ENCODE assay signal across 9 cellular contexts in genomic region chr5:147558826-147559225, GRCh38. TPM values are rescaled to one million over a fixed set of nuclear protein-coding genes. Genes with fewer than 3 reads are reported as not detected.
DNase-seq lines count a peak whose midpoint lies in the region; ATAC-seq and TF ChIP-seq lines count a peak whose summit lies in the region.
"Had no signal": no experiment of that assay in that cellular context is flagged by ENCODE, and none has a peak within 500 bp of the region (broad histone marks: within the 10 kb centered on the region; RNA-seq: fewer than 3 reads in every experiment).

No MANE protein-coding gene starts in this region.

- intact Hi-C loops in activated CD4-positive, alpha-beta T cell treated with anti-CD3 and anti-CD28 coated beads for 36 hours (cut with DNase I, micrococcal nuclease): loop anchor here in 1 of 2 experiments (1.0 to 2.0 kb wide), 2 partner anchors 95 to 104 kb away; no protein-coding TSS in a partner anchor
- intact Hi-C loops in Panc1 (cut with micrococcal nuclease; ENCODE audit: unreplicated experiment): no loop called here

- POLR2A ChIA-PET in activated CD4-positive, alpha-beta T cell treated with anti-CD3 and anti-CD28 coated beads for 36 hours (lab: Charles Lee): no interaction called here
- POLR2A ChIA-PET in activated CD4-positive, alpha-beta T cell treated with anti-CD3 and anti-CD28 coated beads, Interleukin-2, amount 10 ng/mL, durations not matched to agents 7 days and 5 days (lab: Charles Lee): no interaction called here
- POLR2A ChIA-PET in Panc1 (lab: Charles Lee): no interaction called here

- TF ChIP-seq CTCF in Panc1 (IDR thresholded peaks at IDR 0.05) (peak; percentile 33; the same call in 1 of the 2 replicates), osteocyte (IDR thresholded peaks at IDR 0.05) (peak; percentile 78)

- peaks cover 3% of the 10 kb centered on the region for H3K27me3 Mint-ChIP-seq in activated CD4-positive, alpha-beta T cell treated with anti-CD3 and anti-CD28 coated beads for 36 hours
- H3K27me3 Mint-ChIP-seq in activated CD4-positive, alpha-beta T cell treated with anti-CD3 and anti-CD28 coated beads, Interleukin-2, amount 10 ng/mL, durations not matched to agents 7 days and 5 days: no peaks in the 10 kb centered on the region
- peaks cover 4% of the 10 kb centered on the region for H3K27me3 Mint-ChIP-seq in osteocyte (ENCODE audit: unreplicated experiment)
- H3K27me3 Mint-ChIP-seq in T-helper 2 cell treated with Interferon-gamma antibody and Interleukin-4, amounts not matched to agents 5 μg/mL and 100 μg/mL, for 36 hours (ENCODE audit: low read depth): no peaks in the 10 kb centered on the region

- no peaks in the 10 kb centered on the region for H3K36me3 ChIP-seq in Panc1 (ENCODE audit: control insufficient read depth, insufficient read depth, low read length)
- H3K36me3 ChIP-seq: BLaER1 had no signal

- H3K9me3 Mint-ChIP-seq in activated CD4-positive, alpha-beta T cell treated with anti-CD3 and anti-CD28 coated beads for 36 hours (ENCODE audit: low read depth): no peaks in the 10 kb centered on the region
- no peaks in the 10 kb centered on the region for H3K9me3 Mint-ChIP-seq in activated CD4-positive, alpha-beta T cell treated with anti-CD3 and anti-CD28 coated beads, Interleukin-2, amount 10 ng/mL, durations not matched to agents 7 days and 5 days
- H3K9me3 Mint-ChIP-seq in osteocyte (ENCODE audit: unreplicated experiment): no peaks in the 10 kb centered on the region
- H3K9me3 Mint-ChIP-seq in T-helper 2 cell treated with Interferon-gamma antibody and Interleukin-4, amounts not matched to agents 5 μg/mL and 100 μg/mL, for 36 hours: no peaks in the 10 kb centered on the region

- DNase-seq in activated CD4-positive, alpha-beta T cell treated with anti-CD3 and anti-CD28 coated beads for 36 hours: peak; percentile 18
- DNase-seq in activated CD4-positive, alpha-beta T cell treated with anti-CD3 and anti-CD28 coated beads, Interleukin-2, amount 10 ng/mL, durations not matched to agents 7 days and 5 days: no peak
- DNase-seq in KBM-7 (peak; percentile 10), Panc1 (ENCODE audit: low read depth, low spot score) (no peak), fibroblast of peridontal ligament (ENCODE audit: extremely low read depth) (peak; percentile 87), osteocyte (ENCODE audit: extremely low spot score, unreplicated experiment) (no peak)
- DNase-seq in stimulated activated naive CD4-positive, alpha-beta T cell (lab: John Stamatoyannopoulos, UW): no peak
- DNase-seq in T-helper 2 cell treated with Interferon-gamma antibody and Interleukin-4, amounts not matched to agents 5 μg/mL and 100 μg/mL, for 36 hours (ENCODE audit: low spot score): no peak

- H3K4me1 Mint-ChIP-seq in activated CD4-positive, alpha-beta T cell treated with anti-CD3 and anti-CD28 coated beads for 36 hours: no peaks in the 10 kb centered on the region
- H3K4me1 Mint-ChIP-seq in activated CD4-positive, alpha-beta T cell treated with anti-CD3 and anti-CD28 coated beads, Interleukin-2, amount 10 ng/mL, durations not matched to agents 7 days and 5 days: no peaks in the 10 kb centered on the region
- H3K4me1 Mint-ChIP-seq in osteocyte (ENCODE audit: unreplicated experiment): peaks cover 19% of the 10 kb centered on the region
- no peaks in the 10 kb centered on the region for H3K4me1 Mint-ChIP-seq in T-helper 2 cell treated with Interferon-gamma antibody and Interleukin-4, amounts not matched to agents 5 μg/mL and 100 μg/mL, for 36 hours (ENCODE audit: low read depth)

- ATAC-seq in activated CD4-positive, alpha-beta T cell treated with anti-CD3 and anti-CD28 coated beads for 36 hours: no peak
- peak; percentile 62; the same call in 1 of the 2 replicates for ATAC-seq in Panc1

- H3K4me1 ChIP-seq in Panc1 (ENCODE audit: control insufficient read depth, insufficient read depth, low read length): no peaks in the 10 kb centered on the region
- H3K4me1 ChIP-seq: BLaER1 had no signal

- no peaks in the 10 kb centered on the region for H3K36me3 Mint-ChIP-seq in activated CD4-positive, alpha-beta T cell treated with anti-CD3 and anti-CD28 coated beads for 36 hours (ENCODE audit: low read depth)
- no peaks in the 10 kb centered on the region for H3K36me3 Mint-ChIP-seq in activated CD4-positive, alpha-beta T cell treated with anti-CD3 and anti-CD28 coated beads, Interleukin-2, amount 10 ng/mL, durations not matched to agents 7 days and 5 days (ENCODE audit: low read depth)
- no peaks in the 10 kb centered on the region for H3K36me3 Mint-ChIP-seq in osteocyte (ENCODE audit: unreplicated experiment)
- H3K36me3 Mint-ChIP-seq in T-helper 2 cell treated with Interferon-gamma antibody and Interleukin-4, amounts not matched to agents 5 μg/mL and 100 μg/mL, for 36 hours (ENCODE audit: low read depth): no peaks in the 10 kb centered on the region

- BruUV-seq in Panc1 (replicated peaks; lab: Mats Ljungman, UMichigan): no TSS peak

- no peaks in the 10 kb centered on the region; the same call in 1 of the 2 replicates for H3K27me3 ChIP-seq in Panc1 (ENCODE audit: control insufficient read depth, insufficient read depth, low read length)
- H3K27me3 ChIP-seq: BLaER1 had no signal

- H3K27ac Mint-ChIP-seq in activated CD4-positive, alpha-beta T cell treated with anti-CD3 and anti-CD28 coated beads for 36 hours: no peak overlapping the region
- no peak overlapping the region for H3K27ac Mint-ChIP-seq in activated CD4-positive, alpha-beta T cell treated with anti-CD3 and anti-CD28 coated beads, Interleukin-2, amount 10 ng/mL, durations not matched to agents 7 days and 5 days
- H3K27ac Mint-ChIP-seq in osteocyte (ENCODE audit: unreplicated experiment): no peak overlapping the region
- H3K27ac Mint-ChIP-seq in T-helper 2 cell treated with Interferon-gamma antibody and Interleukin-4, amounts not matched to agents 5 μg/mL and 100 μg/mL, for 36 hours: no peak overlapping the region

- no peaks in the 10 kb centered on the region for H3K9me3 ChIP-seq in Panc1 (ENCODE audit: control insufficient read depth, insufficient read depth, low read depth, low read length)
- H3K9me3 ChIP-seq: BLaER1 had no signal

- H3K27ac ChIP-seq in Panc1 (ENCODE audit: low read length): no peak overlapping the region
- H3K27ac ChIP-seq: BLaER1 had no signal

- in situ Hi-C loops in KBM-7 (cut with MboI; ENCODE audit: low pct_unique_long_range_greater_than_20kb, low sequenced_read_pairs): no loop called here
- in situ Hi-C loops in Panc1 (cut with HindIII; ENCODE audit: low pct_unique_long_range_greater_than_20kb, low sequenced_read_pairs): no loop called here

- H3K4me3 ChIP-seq in Panc1 (ENCODE audit: low read depth in 2 of 2, low read length in 2 of 2): no peak overlapping the region
- H3K4me3 ChIP-seq: BLaER1 had no signal

- no peak overlapping the region for H3K4me3 Mint-ChIP-seq in activated CD4-positive, alpha-beta T cell treated with anti-CD3 and anti-CD28 coated beads for 36 hours
- no peak overlapping the region for H3K4me3 Mint-ChIP-seq in activated CD4-positive, alpha-beta T cell treated with anti-CD3 and anti-CD28 coated beads, Interleukin-2, amount 10 ng/mL, durations not matched to agents 7 days and 5 days
- no peak overlapping the region for H3K4me3 Mint-ChIP-seq in osteocyte (ENCODE audit: unreplicated experiment)
- H3K4me3 Mint-ChIP-seq in T-helper 2 cell treated with Interferon-gamma antibody and Interleukin-4, amounts not matched to agents 5 μg/mL and 100 μg/mL, for 36 hours: no peak overlapping the region

- CTCF ChIA-PET in activated CD4-positive, alpha-beta T cell treated with anti-CD3 and anti-CD28 coated beads for 36 hours (lab: Charles Lee): interaction anchor here (0.5 to 1.9 kb wide), 2 partner anchors 17 to 107 kb away, joined by 3 to 10 read pairs; no protein-coding TSS in a partner anchor
- CTCF ChIA-PET in activated CD4-positive, alpha-beta T cell treated with anti-CD3 and anti-CD28 coated beads, Interleukin-2, amount 10 ng/mL, durations not matched to agents 7 days and 5 days (lab: Charles Lee): no interaction called here
- CTCF ChIA-PET in Panc1 (lab: Charles Lee): no interaction called here

RNA-seq across cellular contexts. Expression of gene DPYSL3, which starts 49.0 kb away (rescaled TPM):
- under 1 TPM; 0.16 to 0.18 TPM for total RNA-seq in activated CD4-positive, alpha-beta T cell treated with anti-CD3 and anti-CD28 coated beads for 36 hours
- not detected for total RNA-seq in activated CD4-positive, alpha-beta T cell treated with anti-CD3 and anti-CD28 coated beads, Interleukin-2, amount 10 ng/mL, durations not matched to agents 7 days and 5 days
- total RNA-seq in Panc1 (2021; ENCODE audit: unreplicated experiment): 1.1 TPM
- polyA plus RNA-seq in Panc1 (2012; ENCODE audit: insufficient read length): 0.41 TPM
- total RNA-seq in osteocyte: 84.1 and 88.0 TPM in 2 replicates

Comparison
In these comparisons a context has a peak if more than half of its experiments do, and no peak if none do; other contexts are left out.
1. DNase-seq: peak in activated CD4-positive, alpha-beta T cell treated with anti-CD3 and anti-CD28 coated beads for 36 hours (single experiment), KBM-7 (single experiment) and fibroblast of peridontal ligament (single experiment); none in activated CD4-positive, alpha-beta T cell treated with anti-CD3 and anti-CD28 coated beads, Interleukin-2, amount 10 ng/mL, durations not matched to agents 7 days and 5 days (single experiment), Panc1 (single experiment), osteocyte (single experiment), stimulated activated naive CD4-positive, alpha-beta T cell (0 of 6) and T-helper 2 cell treated with Interferon-gamma antibody and Interleukin-4, amounts not matched to agents 5 μg/mL and 100 μg/mL, for 36 hours (single experiment).
2. RNA of gene DPYSL3, which starts 49.0 kb away (total RNA-seq): 84.1 to 88.0 TPM in osteocyte; 1.1 TPM in Panc1 (single experiment), 0.16 to 0.18 TPM in activated CD4-positive, alpha-beta T cell treated with anti-CD3 and anti-CD28 coated beads for 36 hours and not detected in activated CD4-positive, alpha-beta T cell treated with anti-CD3 and anti-CD28 coated beads, Interleukin-2, amount 10 ng/mL, durations not matched to agents 7 days and 5 days; every median in the first group is over 10 times any median in the second.